9 cellular contexts compared by ENCODE assay signal in genomic region chr15:74783072-74783807, GRCh38. TPM values are rescaled to one million over a fixed set of nuclear protein-coding genes. Genes with fewer than 3 reads are reported as not detected.
DNase-seq lines count a peak whose midpoint lies in the region; ATAC-seq and TF ChIP-seq lines count a peak whose summit lies in the region.
"Had no signal": no experiment of that assay in that cellular context is flagged by ENCODE, and none has a peak within 500 bp of the region (broad histone marks: within the 10 kb centered on the region; RNA-seq: fewer than 3 reads in every experiment).

No MANE protein-coding gene starts in this region.

- no peak for ATAC-seq in GM19463 (IDR thresholded peaks at IDR 0.05; ENCODE audit: unreplicated experiment)

- H3K27me3 ChIP-seq in CD8-positive, alpha-beta memory T cell (ENCODE audit: insufficient read depth, low read length, poor library complexity, severe bottlenecking): no peaks in the 10 kb centered on the region

- H3K9me3 Mint-ChIP-seq in CD8-positive, alpha-beta memory T cell: no peaks in the 10 kb centered on the region
- H3K9me3 Mint-ChIP-seq in IgD-negative memory B cell: no peaks in the 10 kb centered on the region
- no peaks in the 10 kb centered on the region for H3K9me3 Mint-ChIP-seq in activated CD4-positive, alpha-beta memory T cell treated with anti-CD3 and anti-CD28 coated beads for 36 hours

- peaks cover 66% of the 10 kb centered on the region for H3K4me1 ChIP-seq in CD8-positive, alpha-beta memory T cell (ENCODE audit: insufficient read depth, low read length)

- peak overlapping the region; percentile 85 to 97 (median 91) for H3K4me3 Mint-ChIP-seq in CD8-positive, alpha-beta memory T cell
- peak overlapping the region; percentile 94 to 98 (median 96) for H3K4me3 Mint-ChIP-seq in IgD-negative memory B cell
- peak overlapping the region; percentile 90 for H3K4me3 Mint-ChIP-seq in activated CD4-positive, alpha-beta memory T cell treated with anti-CD3 and anti-CD28 coated beads for 36 hours

- peak overlapping the region; percentile 99 for H3K4me3 ChIP-seq in CD8-positive, alpha-beta memory T cell (ENCODE audit: low read length)
- H3K4me3 ChIP-seq in retinal pigment epithelial cell (ENCODE audit: low read length): peak overlapping the region; percentile 83

- peak overlapping the region; percentile 74 for H3K27ac ChIP-seq in CD8-positive, alpha-beta memory T cell (ENCODE audit: low read depth, low read length)

- no peaks in the 10 kb centered on the region for H3K9me3 ChIP-seq in CD8-positive, alpha-beta memory T cell (ENCODE audit: low read length)

- H3K4me1 Mint-ChIP-seq in CD8-positive, alpha-beta memory T cell: peaks cover 69 to 81% (median 76%) of the 10 kb centered on the region in 3 donors
- peaks cover 38 to 59% (median 58%) of the 10 kb centered on the region in 3 donors for H3K4me1 Mint-ChIP-seq in IgD-negative memory B cell
- H3K4me1 Mint-ChIP-seq in activated CD4-positive, alpha-beta memory T cell treated with anti-CD3 and anti-CD28 coated beads for 36 hours (ENCODE audit: low read depth): peaks cover 48% of the 10 kb centered on the region

- POLR2A ChIA-PET in CD8-positive, alpha-beta memory T cell (lab: Charles Lee): interaction anchor here (0.7 to 6.4 kb wide), 5 partner anchors 9 to 168 kb away, joined by 3 to 89 read pairs (median 8); partner anchors contain the start of gene CLK3
- POLR2A ChIA-PET in activated CD4-positive, alpha-beta memory T cell treated with anti-CD3 and anti-CD28 coated beads for 36 hours (lab: Charles Lee): interaction anchor here (0.6 to 2.9 kb wide), 11 partner anchors 9 to 168 kb away, joined by 3 to 15 read pairs (median 4); partner anchors contain the start of genes FAM219B and ULK3

- DNase-seq in CD8-positive, alpha-beta memory T cell: peak in 1 of 5 donors; percentile 28
- peak; percentile 58 for DNase-seq in activated CD4-positive, alpha-beta memory T cell treated with anti-CD3 and anti-CD28 coated beads for 36 hours
- peak; percentile 53 for DNase-seq in glomerular visceral epithelial cell (ENCODE audit: extremely low spot score)
- DNase-seq in retinal pigment epithelial cell (ENCODE audit: low read depth): no peak
- DNase-seq in iPS-NIHi11 (ENCODE audit: low spot score): no peak
- DNase-seq in NCI-H446 treated with DMSO at 0.1 percent for 48 hours (lab: John Stamatoyannopoulos, UW): no peak

- CTCF ChIA-PET in CD8-positive, alpha-beta memory T cell (lab: Charles Lee): interaction anchor here (1.3 to 18.5 kb wide), 3 partner anchors 10 to 123 kb away, joined by 4 to 1086 read pairs (median 158); partner anchors contain the start of gene FAM219B
- CTCF ChIA-PET in activated CD4-positive, alpha-beta memory T cell treated with anti-CD3 and anti-CD28 coated beads for 36 hours (lab: Charles Lee): interaction anchor here (1.1 to 22.0 kb wide), 6 partner anchors 12 to 167 kb away, joined by 3 to 1220 read pairs (median 10); partner anchors contain the start of genes CLK3 and FAM219B

- no peaks in the 10 kb centered on the region for H3K36me3 ChIP-seq in CD8-positive, alpha-beta memory T cell (ENCODE audit: insufficient read depth, low read length)

- no peak for TF ChIP-seq CTCF in retinal pigment epithelial cell (conservative IDR thresholded peaks at IDR 0.05; ENCODE audit: low read depth, low read length)

- H3K36me3 Mint-ChIP-seq in CD8-positive, alpha-beta memory T cell: peaks cover 0 to 30% (median 4%) of the 10 kb centered on the region in 3 donors
- H3K36me3 Mint-ChIP-seq in IgD-negative memory B cell: no peaks in the 10 kb centered on the region
- H3K36me3 Mint-ChIP-seq in activated CD4-positive, alpha-beta memory T cell treated with anti-CD3 and anti-CD28 coated beads for 36 hours: peaks cover 41% of the 10 kb centered on the region

- H3K27ac Mint-ChIP-seq in CD8-positive, alpha-beta memory T cell: peak overlapping the region; percentile 90 to 99 (median 95)
- peak overlapping the region; percentile 84 to 99 (median 87) for H3K27ac Mint-ChIP-seq in IgD-negative memory B cell
- peak overlapping the region; percentile 99 for H3K27ac Mint-ChIP-seq in activated CD4-positive, alpha-beta memory T cell treated with anti-CD3 and anti-CD28 coated beads for 36 hours

- peaks cover 0 to 8% of the 10 kb centered on the region in 2 donors for H3K27me3 Mint-ChIP-seq in CD8-positive, alpha-beta memory T cell
- H3K27me3 Mint-ChIP-seq in IgD-negative memory B cell: no peaks in the 10 kb centered on the region
- no peaks in the 10 kb centered on the region for H3K27me3 Mint-ChIP-seq in activated CD4-positive, alpha-beta memory T cell treated with anti-CD3 and anti-CD28 coated beads for 36 hours

- intact Hi-C loops in activated CD4-positive, alpha-beta memory T cell treated with anti-CD3 and anti-CD28 coated beads for 36 hours (cut with micrococcal nuclease): loop anchor here (2.0 to 10.0 kb wide), 5 partner anchors 59 to 788 kb away; partner anchors contain the start of genes COX5A, PML, STOML1 and UBL7

RNA-seq across cellular contexts. Expression of gene CSK, which starts 1.4 kb away (rescaled TPM):
- 100 to 1,000 TPM; 288 to 294 TPM for total RNA-seq in CD8-positive, alpha-beta memory T cell
- polyA plus RNA-seq in CD8-positive, alpha-beta memory T cell: 154 TPM
- polyA plus RNA-seq in IgD-negative memory B cell: 214 TPM
- total RNA-seq in activated CD4-positive, alpha-beta memory T cell treated with anti-CD3 and anti-CD28 coated beads for 36 hours: 100 to 1,000 TPM; 260 to 262 TPM

RNA-seq across cellular contexts. Expression of gene LMAN1L, which starts 29.4 kb away (rescaled TPM):
- total RNA-seq in CD8-positive, alpha-beta memory T cell: under 1 TPM in 1 of 2 experiments, not detected in 1; 0.27 TPM
- not detected for polyA plus RNA-seq in CD8-positive, alpha-beta memory T cell
- polyA plus RNA-seq in IgD-negative memory B cell: not detected
- total RNA-seq in activated CD4-positive, alpha-beta memory T cell treated with anti-CD3 and anti-CD28 coated beads for 36 hours: not detected

RNA-seq across cellular contexts. Expression of gene CYP1A2, which starts 34.6 kb away (rescaled TPM):
- total RNA-seq in CD8-positive, alpha-beta memory T cell: not detected
- not detected for polyA plus RNA-seq in CD8-positive, alpha-beta memory T cell
- not detected for polyA plus RNA-seq in IgD-negative memory B cell
- total RNA-seq in activated CD4-positive, alpha-beta memory T cell treated with anti-CD3 and anti-CD28 coated beads for 36 hours: not detected
- total RNA-seq: T-helper 2 cell treated with Interferon-gamma antibody and Interleukin-4, amounts not matched to agents 100 ng/mL and 5 ng/mL, for 36 hours had no signal

RNA-seq across cellular contexts. Expression of gene CPLX3, which starts 43.2 kb away (rescaled TPM):
- not detected for total RNA-seq in CD8-positive, alpha-beta memory T cell
- polyA plus RNA-seq in CD8-positive, alpha-beta memory T cell: not detected
- polyA plus RNA-seq in IgD-negative memory B cell: not detected
- total RNA-seq in activated CD4-positive, alpha-beta memory T cell treated with anti-CD3 and anti-CD28 coated beads for 36 hours: not detected

RNA-seq across cellular contexts. Expression of gene CYP1A1, which starts 57.9 kb away (rescaled TPM):
- total RNA-seq in CD8-positive, alpha-beta memory T cell: 1 to 10 TPM; 2.4 to 2.6 TPM
- 0.09 TPM for polyA plus RNA-seq in CD8-positive, alpha-beta memory T cell
- not detected for polyA plus RNA-seq in IgD-negative memory B cell
- total RNA-seq in activated CD4-positive, alpha-beta memory T cell treated with anti-CD3 and anti-CD28 coated beads for 36 hours: 1 to 10 TPM in 1 of 2 experiments, under 1 TPM in 1; 0.64 to 1.1 TPM

Comparison
In these comparisons a context has a peak if more than half of its experiments do, and no peak if none do; other contexts are left out.
1. DNase-seq: peak in activated CD4-positive, alpha-beta memory T cell treated with anti-CD3 and anti-CD28 coated beads for 36 hours (single experiment) and glomerular visceral epithelial cell (single experiment); none in retinal pigment epithelial cell (single experiment), iPS-NIHi11 (single experiment) and NCI-H446 treated with DMSO at 0.1 percent for 48 hours (single experiment).
2. Peak in every context shown above with its lines, with median percentiles within 50 percentile points of each other: H3K27ac Mint-ChIP-seq and H3K4me3 Mint-ChIP-seq.